8 cellular contexts compared by ENCODE assay signal in genomic region chr7:106285801-106286492, GRCh38. TPM values are rescaled to one million over a fixed set of nuclear protein-coding genes. Genes with fewer than 3 reads are reported as not detected.
DNase-seq lines count a peak whose midpoint lies in the region; ATAC-seq, FAIRE-seq and TF ChIP-seq lines count a peak whose summit lies in the region.

No MANE protein-coding gene starts in this region.

- peak; percentile 38 for ATAC-seq in GM19035 (IDR thresholded peaks at IDR 0.05; ENCODE audit: unreplicated experiment)
- ATAC-seq in activated naive CD8-positive, alpha-beta T cell treated with anti-CD3 and anti-CD28 coated beads, Interleukin-2, amount 50 U/mL, for 24 hours = peak; percentile 12

- H3K9ac ChIP-seq in HUES48 (ENCODE audit: low read depth, low read length) = peak overlapping the region; percentile 96
- H3K9ac ChIP-seq in kidney (ENCODE audit: low read length in 2 of 2) = peak overlapping the region; percentile 93 to 97

- DNase-seq in AG04449 (ENCODE audit: low read depth, low spot score) = no peak
- DNase-seq in activated naive CD8-positive, alpha-beta T cell treated with anti-CD3 and anti-CD28 coated beads, Interleukin-2, amount 50 U/mL, for 24 hours = peak; percentile 39
- DNase-seq in kidney = no peak
- peak; percentile 10 to 35 for DNase-seq in stimulated activated CD8-positive, alpha-beta memory T cell treated with anti-CD3 and anti-CD28 coated beads, Interleukin-7, amount 100 ng/mL, for 4 hours (ENCODE audit: low read depth in 2 of 2)
- DNase-seq in SKM-1 (lab: John Stamatoyannopoulos, UW; ENCODE audit: unreplicated experiment) = no peak
- no peak for DNase-seq in NCI-H774 (lab: John Stamatoyannopoulos, UW)

- intact Hi-C loops in kidney (cut with DNase I) = no loop called here

- H3K4me3 ChIP-seq in AG04449 (ENCODE audit: low read depth, low read length) (peak overlapping the region; percentile 82), HUES48 (ENCODE audit: low read depth, low read length) (peak overlapping the region; percentile 90), kidney (ENCODE audit: low read length in 2 of 2) (peak overlapping the region; percentile 95 to 96)

- H3K4me1 ChIP-seq in HUES48 (ENCODE audit: control insufficient read depth, insufficient read depth, low read length) = peaks cover 21% of the 10 kb centered on the region
- H3K4me1 ChIP-seq in kidney (ENCODE audit: control insufficient read depth in 1 of 2, insufficient read depth in 1 of 2, low read depth in 1 of 2, low read length in 2 of 2) = peaks cover 0 to 10% of the 10 kb centered on the region in 2 donors

- H3K27me3 Mint-ChIP-seq in activated naive CD8-positive, alpha-beta T cell treated with anti-CD3 and anti-CD28 coated beads, Interleukin-2, amount 50 U/mL, for 24 hours = no peaks in the 10 kb centered on the region

- TF ChIP-seq CTCF in AG04449 (IDR thresholded peaks at IDR 0.05; ENCODE audit: insufficient read depth, low read length, missing control alignments) (no peak), kidney (IDR thresholded peaks at IDR 0.05; ENCODE audit: borderline replicate concordance, extremely low read depth, insufficient read depth) (no peak)

- POLR2A ChIA-PET in AG04449 (lab: Yijun Ruan, JAX) = interaction anchor here (0.9 to 1.4 kb wide), 3 partner anchors 32 to 109 kb away, joined by 3 to 5 read pairs (median 4); no protein-coding TSS in a partner anchor

- H3K4me1 Mint-ChIP-seq in activated naive CD8-positive, alpha-beta T cell treated with anti-CD3 and anti-CD28 coated beads, Interleukin-2, amount 50 U/mL, for 24 hours = peaks cover 49% of the 10 kb centered on the region

- FAIRE-seq in kidney (lab: Jason Lieb, UNC) = no peak

- peaks cover 3% of the 10 kb centered on the region for H3K9me3 Mint-ChIP-seq in activated naive CD8-positive, alpha-beta T cell treated with anti-CD3 and anti-CD28 coated beads, Interleukin-2, amount 50 U/mL, for 24 hours

- CTCF ChIA-PET in AG04449 (lab: Yijun Ruan, JAX) = interaction anchor here (0.7 to 3.1 kb wide), 6 partner anchors 106 to 451 kb away, joined by 3 to 17 read pairs (median 6); no protein-coding TSS in a partner anchor

- H3K9me3 ChIP-seq in HUES48 (ENCODE audit: control insufficient read depth, insufficient read depth, low read length) (no peaks in the 10 kb centered on the region), kidney (ENCODE audit: control insufficient read depth in 1 of 2, low read length in 2 of 2) (no peaks in the 10 kb centered on the region)

- H3K4me3 Mint-ChIP-seq in activated naive CD8-positive, alpha-beta T cell treated with anti-CD3 and anti-CD28 coated beads, Interleukin-2, amount 50 U/mL, for 24 hours = peak overlapping the region; percentile 96

- H3K36me3 ChIP-seq in HUES48 (ENCODE audit: control insufficient read depth, insufficient read depth, low read length) (no peaks in the 10 kb centered on the region), kidney (ENCODE audit: control insufficient read depth in 1 of 2, insufficient read depth in 2 of 2, low read length in 2 of 2) (no peaks in the 10 kb centered on the region)

- H3K36me3 Mint-ChIP-seq in activated naive CD8-positive, alpha-beta T cell treated with anti-CD3 and anti-CD28 coated beads, Interleukin-2, amount 50 U/mL, for 24 hours (ENCODE audit: low read depth) = peaks cover 31% of the 10 kb centered on the region

- H3K27ac Mint-ChIP-seq in activated naive CD8-positive, alpha-beta T cell treated with anti-CD3 and anti-CD28 coated beads, Interleukin-2, amount 50 U/mL, for 24 hours = peak overlapping the region; percentile 99

- H3K27me3 ChIP-seq in HUES48 (ENCODE audit: control insufficient read depth, insufficient read depth, low read length) = no peaks in the 10 kb centered on the region

- peak overlapping the region; percentile 95 for H3K27ac ChIP-seq in HUES48 (ENCODE audit: low read depth, low read length)
- H3K27ac ChIP-seq in kidney (ENCODE audit: low read depth in 2 of 2, low read length in 2 of 2) = peak overlapping the region; percentile 98

RNA-seq across cellular contexts. Expression of gene NAMPT, which starts 1.2 kb away (rescaled TPM):
- 217 TPM for total RNA-seq in kidney
- polyA plus RNA-seq in kidney (ENCODE audit: insufficient read depth, low read depth, low replicate concordance) = 16.5 TPM

Comparison
In these comparisons a context has a peak if more than half of its experiments do, and no peak if none do; other contexts are left out.
1. DNase-seq: peak in activated naive CD8-positive, alpha-beta T cell treated with anti-CD3 and anti-CD28 coated beads, Interleukin-2, amount 50 U/mL, for 24 hours (single experiment) and stimulated activated CD8-positive, alpha-beta memory T cell treated with anti-CD3 and anti-CD28 coated beads, Interleukin-7, amount 100 ng/mL, for 4 hours (2 of 2); none in AG04449 (single experiment), kidney (single experiment), SKM-1 (single experiment) and NCI-H774 (single experiment).
2. Peak in every context shown above with its lines, with median percentiles within 50 percentile points of each other: H3K4me3 ChIP-seq.